In genomic region chr2:216695401-216695821, GRCh38 we compare ENCODE assay signal across 9 cellular contexts. TPM values are rescaled to one million over a fixed set of nuclear protein-coding genes. Genes with fewer than 3 reads are reported as not detected.
DNase-seq lines count a peak whose midpoint lies in the region; ATAC-seq and TF ChIP-seq lines count a peak whose summit lies in the region.
"Had no signal": no experiment of that assay in that cellular context is flagged by ENCODE, and none has a peak within 500 bp of the region (broad histone marks: within the 10 kb centered on the region; RNA-seq: fewer than 3 reads in every experiment).

Gene IGFBP5, minus strand, starts transcription at chr2:216695549. Its CDS starts 774 bp downstream, at chr2:216694775.

- 0% methylated on average over 4 of the region's 16 CpGs for WGBS in mesenchymal stem cell
- WGBS in thymus: 19% methylated on average over 16 of the region's 16 CpGs

- H3K27ac ChIP-seq in RWPE2 (ENCODE audit: poor library complexity, severe bottlenecking) (no peak within 1 kb of the TSS), mesenchymal stem cell (ENCODE audit: low read length, poor library complexity, severe bottlenecking) (no peak within 1 kb of the TSS), thymus (ENCODE audit: low read depth) (peak within 1 kb of the TSS; percentile 58)

- no peaks in the 10 kb centered on the region for H3K79me1 ChIP-seq in mesenchymal stem cell (replicated peaks; ENCODE audit: low read length, poor library complexity, severe bottlenecking)

- peak within 1 kb of the TSS; percentile 82 for H3K4me3 Mint-ChIP-seq in T-helper 2 cell treated with Interferon-gamma antibody and Interleukin-4, amounts not matched to agents 5 μg/mL and 100 μg/mL, for 36 hours

- H2AFZ ChIP-seq in mesenchymal stem cell (ENCODE audit: low read depth, low read length): peak within 1 kb of the TSS; percentile 15

- no peak within 1 kb of the TSS for H2BK5ac ChIP-seq in mesenchymal stem cell (ENCODE audit: low read depth, low read length, poor library complexity, severe bottlenecking)

- H3K18ac ChIP-seq in mesenchymal stem cell (ENCODE audit: low read depth in 1 of 2, low read length in 2 of 2): peak within 1 kb of the TSS; percentile 60 to 92

- ATAC-seq in RWPE2 (ENCODE audit: low read depth): 0 out of 3 replicates have a peak, but pooled peaks have one; percentile 7

- H3K4me1 ChIP-seq in RWPE2 (ENCODE audit: insufficient read depth, poor library complexity, severe bottlenecking): peaks cover 27% of the 10 kb centered on the region
- H3K4me1 ChIP-seq in mesenchymal stem cell (ENCODE audit: control insufficient read depth, insufficient read depth, low read depth, low read length): peaks cover 28% of the 10 kb centered on the region
- peaks cover 10% of the 10 kb centered on the region for H3K4me1 ChIP-seq in thymus (ENCODE audit: control insufficient read depth, insufficient read depth, low read length)

- H3K27me3 Mint-ChIP-seq in T-helper 2 cell treated with Interferon-gamma antibody and Interleukin-4, amounts not matched to agents 5 μg/mL and 100 μg/mL, for 36 hours (ENCODE audit: low read depth): peaks cover 75% of the 10 kb centered on the region

- H3K4me1 Mint-ChIP-seq in T-helper 2 cell treated with Interferon-gamma antibody and Interleukin-4, amounts not matched to agents 5 μg/mL and 100 μg/mL, for 36 hours (ENCODE audit: low read depth): peaks cover 27% of the 10 kb centered on the region

- peak within 1 kb of the TSS; percentile 95 for H3K9ac ChIP-seq in mesenchymal stem cell (ENCODE audit: low read length)

- H2BK120ac ChIP-seq in mesenchymal stem cell (ENCODE audit: low read depth, low read length): peak within 1 kb of the TSS; percentile 45

- no peak for TF ChIP-seq CTCF in RWPE2 (IDR thresholded peaks at IDR 0.05; ENCODE audit: poor library complexity, severe bottlenecking)

- peak within 1 kb of the TSS; percentile 77 for H4K91ac ChIP-seq in mesenchymal stem cell (ENCODE audit: low read length)

- H3K36me3 ChIP-seq in RWPE2 (ENCODE audit: low read depth): no peaks in the 10 kb centered on the region
- H3K36me3 ChIP-seq in mesenchymal stem cell (ENCODE audit: control insufficient read depth in 1 of 2, insufficient read depth in 2 of 2, low read depth in 1 of 2, low read length in 2 of 2): peaks cover 0 to under 1% of the 10 kb centered on the region in 2 experiments
- H3K36me3 ChIP-seq in thymus (ENCODE audit: control insufficient read depth, insufficient read depth): no peaks in the 10 kb centered on the region

- H3K4me2 ChIP-seq in mesenchymal stem cell (ENCODE audit: low read length, poor library complexity, severe bottlenecking): peak within 1 kb of the TSS; percentile 79

- H2AK5ac ChIP-seq in mesenchymal stem cell (ENCODE audit: low read length, severe bottlenecking): peak within 1 kb of the TSS; percentile 85

- H3K9me3 ChIP-seq in RWPE2 (ENCODE audit: severe bottlenecking) (no peaks in the 10 kb centered on the region), mesenchymal stem cell (ENCODE audit: control insufficient read depth, low read length) (no peaks in the 10 kb centered on the region), thymus (ENCODE audit: control insufficient read depth) (no peaks in the 10 kb centered on the region)

- peak within 1 kb of the TSS in 1 of 2 experiments; percentile 76 for H3K14ac ChIP-seq in mesenchymal stem cell (ENCODE audit: low read length in 2 of 2)

- peak within 1 kb of the TSS; percentile 97 for H2BK15ac ChIP-seq in mesenchymal stem cell (ENCODE audit: low read depth, poor library complexity, severe bottlenecking)

- no peak within 1 kb of the TSS for H4K8ac ChIP-seq in mesenchymal stem cell (ENCODE audit: low read length)

- peak within 1 kb of the TSS in 1 of 2 experiments; percentile 46 for H3K23ac ChIP-seq in mesenchymal stem cell (ENCODE audit: low read length in 2 of 2)

- H3K9me3 Mint-ChIP-seq in T-helper 2 cell treated with Interferon-gamma antibody and Interleukin-4, amounts not matched to agents 5 μg/mL and 100 μg/mL, for 36 hours: no peaks in the 10 kb centered on the region

- H2BK12ac ChIP-seq in mesenchymal stem cell (ENCODE audit: low read length in 2 of 2): peak within 1 kb of the TSS; percentile 88 to 92

- no peak within 1 kb of the TSS for H3K27ac Mint-ChIP-seq in T-helper 2 cell treated with Interferon-gamma antibody and Interleukin-4, amounts not matched to agents 5 μg/mL and 100 μg/mL, for 36 hours
- H3K27ac Mint-ChIP-seq: CD4-positive, CD25-positive, alpha-beta regulatory T cell had no signal

- no peaks in the 10 kb centered on the region for H3K36me3 Mint-ChIP-seq in T-helper 2 cell treated with Interferon-gamma antibody and Interleukin-4, amounts not matched to agents 5 μg/mL and 100 μg/mL, for 36 hours (ENCODE audit: low read depth)
- H3K36me3 Mint-ChIP-seq: CD4-positive, CD25-positive, alpha-beta regulatory T cell had no signal

- peaks cover 17% of the 10 kb centered on the region for H3K27me3 ChIP-seq in RWPE2 (ENCODE audit: insufficient read depth, poor library complexity, severe bottlenecking)
- no peaks in the 10 kb centered on the region for H3K27me3 ChIP-seq in mesenchymal stem cell (ENCODE audit: control insufficient read depth in 1 of 2, insufficient read depth in 1 of 2, low read length in 2 of 2)
- H3K27me3 ChIP-seq in thymus (ENCODE audit: control insufficient read depth, insufficient read depth): peaks cover 12% of the 10 kb centered on the region

- no peak for DNase-seq in T-helper 2 cell treated with Interferon-gamma antibody and Interleukin-4, amounts not matched to agents 5 μg/mL and 100 μg/mL, for 36 hours (ENCODE audit: low spot score)
- no peak for DNase-seq in T-helper 2 cell
- DNase-seq in RWPE2 (ENCODE audit: low spot score): no peak
- peak; percentile 5 for DNase-seq in epidermal melanocyte (ENCODE audit: insufficient read length, low spot score)
- peak; percentile 91 for DNase-seq in mesenchymal stem cell
- no peak for DNase-seq in A172 (ENCODE audit: low spot score)
- no peak for DNase-seq in GDM1 (lab: John Stamatoyannopoulos, UW)
- DNase-seq: CD4-positive, CD25-positive, alpha-beta regulatory T cell had no signal

- H3K4ac ChIP-seq in mesenchymal stem cell (ENCODE audit: low read depth in 1 of 2, low read length in 2 of 2): peak within 1 kb of the TSS; percentile 21 to 96

- H3K4me3 ChIP-seq in RWPE2 (ENCODE audit: severe bottlenecking) (peak within 1 kb of the TSS; percentile 22), mesenchymal stem cell (ENCODE audit: insufficient read depth in 1 of 2, low read depth in 1 of 2, low read length in 2 of 2) (peak within 1 kb of the TSS; percentile 52 to 91), thymus (ENCODE audit: low read length) (peak within 1 kb of the TSS; percentile 52)

RNA-seq across cellular contexts. Expression of gene IGFBP5, which starts in this region (rescaled TPM):
- polyA plus RNA-seq in mesenchymal stem cell (2013, experiment 1 of 2): 440 TPM
- 419 TPM for polyA plus RNA-seq in mesenchymal stem cell (2013, experiment 2 of 2)
- 134 TPM for polyA plus RNA-seq in thymus
- total RNA-seq in A172 (2014; rRNA removed; shearing (Covaris generic)): 4.2 and 4.4 TPM in 2 replicates
- polyA plus RNA-seq: CD4-positive, CD25-positive, alpha-beta regulatory T cell had no signal

Comparison
In these comparisons a context has a peak if more than half of its experiments do, and no peak if none do; other contexts are left out.
1. DNase-seq: peak in epidermal melanocyte (single experiment) and mesenchymal stem cell (single experiment); none in T-helper 2 cell treated with Interferon-gamma antibody and Interleukin-4, amounts not matched to agents 5 μg/mL and 100 μg/mL, for 36 hours (single experiment), T-helper 2 cell (0 of 5), RWPE2 (single experiment), A172 (single experiment) and GDM1 (single experiment).
2. Peak in every context shown above with its lines, with median percentiles within 50 percentile points of each other: H3K4me3 ChIP-seq.